ENCODE assay signal across 8 cellular contexts in genomic region chr6:26659042-26659359, GRCh38. TPM values are rescaled to one million over a fixed set of nuclear protein-coding genes. Genes with fewer than 3 reads are reported as not detected.
DNase-seq lines count a peak whose midpoint lies in the region; ATAC-seq and TF ChIP-seq lines count a peak whose summit lies in the region.

No MANE protein-coding gene starts in this region.

- H3K9me3 Mint-ChIP-seq in stimulated activated naive CD8-positive, alpha-beta T cell treated with anti-CD3 and anti-CD28 coated beads, Interleukin-15, Interleukin-2, amounts not matched to agents 100 ng/mL and 50 ng/mL, for 24 hours: no peaks in the 10 kb centered on the region

- H3K9me3 ChIP-seq in mononuclear cell (ENCODE audit: low read depth, low read length): no peaks in the 10 kb centered on the region

- no peak for DNase-seq in stimulated activated naive CD8-positive, alpha-beta T cell treated with anti-CD3 and anti-CD28 coated beads, Interleukin-15, Interleukin-2, amounts not matched to agents 100 U/mL and 50 U/mL, for 24 hours
- DNase-seq in cardiac fibroblast (ENCODE audit: low read depth in 2 of 2) (peak in 1 of 2 donors; percentile 37), D341Med (ENCODE audit: low spot score) (no peak), NCI-H2196 treated with DMSO at 0.1 percent for 48 hours (lab: John Stamatoyannopoulos, UW; ENCODE audit: unreplicated experiment) (no peak), NCI-H2171 treated with DMSO at 0.1 percent for 48 hours (lab: John Stamatoyannopoulos, UW) (no peak)

- peaks cover 22% of the 10 kb centered on the region for H3K27me3 Mint-ChIP-seq in stimulated activated naive CD8-positive, alpha-beta T cell treated with anti-CD3 and anti-CD28 coated beads, Interleukin-15, Interleukin-2, amounts not matched to agents 100 ng/mL and 50 ng/mL, for 24 hours

- TF ChIP-seq CTCF in cardiac fibroblast (IDR thresholded peaks at IDR 0.05; ENCODE audit: low read depth, low read length): no peak

- peaks cover 35% of the 10 kb centered on the region for H3K36me3 Mint-ChIP-seq in stimulated activated naive CD8-positive, alpha-beta T cell treated with anti-CD3 and anti-CD28 coated beads, Interleukin-15, Interleukin-2, amounts not matched to agents 100 ng/mL and 50 ng/mL, for 24 hours (ENCODE audit: low read depth)

- H3K27ac Mint-ChIP-seq in stimulated activated naive CD8-positive, alpha-beta T cell treated with anti-CD3 and anti-CD28 coated beads, Interleukin-15, Interleukin-2, amounts not matched to agents 100 ng/mL and 50 ng/mL, for 24 hours: peak overlapping the region; percentile 62

- peaks cover 19% of the 10 kb centered on the region for H3K4me1 ChIP-seq in mononuclear cell (ENCODE audit: insufficient read depth, low read length)

- H3K4me3 ChIP-seq in cardiac fibroblast (replicated peaks in 1 of 2; ENCODE audit: low read depth in 2 of 2, low read length in 2 of 2) (peak overlapping the region; percentile 55 to 89), mononuclear cell (ENCODE audit: low read length) (peak overlapping the region; percentile 76)

- no peak for ATAC-seq in stimulated activated naive CD8-positive, alpha-beta T cell treated with anti-CD3 and anti-CD28 coated beads, Interleukin-15, Interleukin-2, amounts not matched to agents 100 U/mL and 50 U/mL, for 24 hours
- ATAC-seq in HG02571 (IDR thresholded peaks at IDR 0.05; ENCODE audit: unreplicated experiment): no peak

- peak overlapping the region; percentile 84 for H3K4me3 Mint-ChIP-seq in stimulated activated naive CD8-positive, alpha-beta T cell treated with anti-CD3 and anti-CD28 coated beads, Interleukin-15, Interleukin-2, amounts not matched to agents 100 ng/mL and 50 ng/mL, for 24 hours

- peaks cover 24% of the 10 kb centered on the region for H3K27me3 ChIP-seq in mononuclear cell (ENCODE audit: insufficient read depth, low read length)

- H3K4me1 Mint-ChIP-seq in stimulated activated naive CD8-positive, alpha-beta T cell treated with anti-CD3 and anti-CD28 coated beads, Interleukin-15, Interleukin-2, amounts not matched to agents 100 ng/mL and 50 ng/mL, for 24 hours (ENCODE audit: low read depth): peaks cover 37% of the 10 kb centered on the region

RNA-seq across cellular contexts. Expression of gene ZNF322, which starts 0.5 kb away (rescaled TPM):
- 1.2 TPM for total RNA-seq in mononuclear cell
